ENCODE assay signal across 26 cellular contexts in the genomic region with DNA sequence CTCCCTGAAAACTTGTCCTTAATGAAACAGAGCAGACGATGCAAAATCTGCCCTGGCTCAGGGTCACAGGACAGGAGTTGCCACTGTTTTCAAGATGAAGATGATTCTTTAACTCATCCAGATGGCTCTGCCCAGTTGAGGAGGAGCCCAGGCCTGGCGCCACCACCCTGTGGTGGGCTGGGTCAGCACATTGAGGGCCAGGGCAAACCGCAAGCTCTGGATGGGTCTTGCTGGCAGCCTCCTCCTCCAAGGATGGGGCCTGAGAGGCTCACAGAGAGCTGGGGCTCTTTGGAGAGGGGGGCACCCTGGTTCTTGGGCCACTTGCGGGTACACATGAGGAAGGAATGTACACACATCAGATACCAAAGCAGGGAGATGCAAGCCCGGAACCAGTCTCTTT.
"Had no signal": no experiment of that assay in that cellular context is flagged by ENCODE, and none has a peak within 500 bp of the region (broad histone marks: within the 10 kb centered on the region; RNA-seq: fewer than 3 reads in every experiment).

No MANE protein-coding gene starts in this region.

- DNase-seq: activated CD4-positive, alpha-beta memory T cell treated with anti-CD3 and anti-CD28 coated beads, Interleukin-2, amount 10 ng/mL, durations not matched to agents 7 days and 5 days; activated CD4-positive, alpha-beta T cell treated with anti-CD3 and anti-CD28 coated beads for 36 hours; activated CD4-positive, alpha-beta T cell treated with anti-CD3 and anti-CD28 coated beads, Interleukin-2, amount 50 U/mL, for 1 hour; activated gamma-delta T cell; activated naive CD4-positive, alpha-beta T cell treated with anti-CD3 and anti-CD28 coated beads for 36 hours; activated T-cell treated with anti-CD3 and anti-CD28 coated beads for 4 hours; activated T-cell treated with anti-CD3 and anti-CD28 coated beads, Interleukin-2, amount 50 U/mL, for 48 hours; amygdala; Karpas-422; NCI-H146; NCI-H187 treated with DMSO at 0.1 percent for 48 hours; NCI-H2171; NCI-H345; NCI-H510A; NCI-H526 treated with DMSO at 0.1 percent for 48 hours; NCI-H82; Peyer's patch; SHP77 treated with DMSO at 0.1 percent for 48 hours; T-cell; T-helper 2 cell; T1000 had no signal

- H3K4me3 ChIP-seq: K562, Peyer's patch had no signal

- H3K9me3 ChIP-seq: Peyer's patch had no signal

- H3K9me3 Mint-ChIP-seq: activated CD4-positive, alpha-beta memory T cell treated with anti-CD3 and anti-CD28 coated beads, Interleukin-2, amount 10 ng/mL, durations not matched to agents 7 days and 5 days; activated naive CD4-positive, alpha-beta T cell treated with anti-CD3 and anti-CD28 coated beads for 36 hours; activated T-helper 17 cell treated with anti-CD3 and anti-CD28 coated beads, Interleukin-2, amount 50 U/mL, for 72 hours had no signal

- H3K27me3 Mint-ChIP-seq: activated CD4-positive, alpha-beta memory T cell treated with anti-CD3 and anti-CD28 coated beads, Interleukin-2, amount 10 ng/mL, durations not matched to agents 7 days and 5 days; activated CD4-positive, alpha-beta T cell treated with anti-CD3 and anti-CD28 coated beads for 36 hours; brain had no signal

- ATAC-seq: activated CD4-positive, alpha-beta T cell treated with anti-CD3 and anti-CD28 coated beads for 36 hours; activated T-helper 17 cell treated with anti-CD3 and anti-CD28 coated beads, Interleukin-2, amount 50 U/mL, for 72 hours; K562; T-cell had no signal

- H3K36me3 ChIP-seq: Peyer's patch had no signal

- H3K27ac ChIP-seq: Peyer's patch, VCaP had no signal

- H3K27ac Mint-ChIP-seq: activated CD4-positive, alpha-beta memory T cell treated with anti-CD3 and anti-CD28 coated beads, Interleukin-2, amount 10 ng/mL, durations not matched to agents 7 days and 5 days; activated CD4-positive, alpha-beta T cell treated with anti-CD3 and anti-CD28 coated beads for 36 hours; activated naive CD4-positive, alpha-beta T cell treated with anti-CD3 and anti-CD28 coated beads for 36 hours; activated naive CD8-positive, alpha-beta T cell; activated T-helper 17 cell treated with anti-CD3 and anti-CD28 coated beads, Interleukin-2, amount 50 U/mL, for 72 hours; brain; T-cell had no signal

- H3K27me3 ChIP-seq: Peyer's patch had no signal

- H3K4me1 ChIP-seq: Peyer's patch had no signal

- H3K4me1 Mint-ChIP-seq: activated CD4-positive, alpha-beta memory T cell treated with anti-CD3 and anti-CD28 coated beads, Interleukin-2, amount 10 ng/mL, durations not matched to agents 7 days and 5 days; activated CD4-positive, alpha-beta T cell treated with anti-CD3 and anti-CD28 coated beads for 36 hours; activated T-helper 17 cell treated with anti-CD3 and anti-CD28 coated beads, Interleukin-2, amount 50 U/mL, for 72 hours; T-cell had no signal

- H3K36me3 Mint-ChIP-seq: activated naive CD8-positive, alpha-beta T cell; brain; T-cell had no signal

- H3K4me3 Mint-ChIP-seq: activated CD4-positive, alpha-beta memory T cell treated with anti-CD3 and anti-CD28 coated beads, Interleukin-2, amount 10 ng/mL, durations not matched to agents 7 days and 5 days; activated CD4-positive, alpha-beta T cell treated with anti-CD3 and anti-CD28 coated beads for 36 hours; activated naive CD4-positive, alpha-beta T cell treated with anti-CD3 and anti-CD28 coated beads for 36 hours; activated naive CD8-positive, alpha-beta T cell; activated T-helper 17 cell treated with anti-CD3 and anti-CD28 coated beads, Interleukin-2, amount 50 U/mL, for 72 hours; brain; T-cell had no signal
